ENCODE assay signal across 8 cellular contexts in genomic region chr11:45917623-45918330, GRCh38. TPM values are rescaled to one million over a fixed set of nuclear protein-coding genes. Genes with fewer than 3 reads are reported as not detected.
A peak's percentile ranks its signal among the peaks of the same experiment; 100 is the strongest.
DNase-seq lines count a peak whose midpoint lies in the region; ATAC-seq, FAIRE-seq and TF ChIP-seq lines count a peak whose summit lies in the region.

TSS of gene PEX16 (minus strand) at chr11:45917877. CDS start at chr11:45917811, 66 bp downstream.

- WGBS in HepG2 (ENCODE audit: low lambda C conversion rate): under 1% methylated on average over 21 of the region's 45 CpGs

- TF ChIP-seq RAD21 in HepG2 (CRISPR knock-in tag; IDR thresholded peaks at IDR 0.05): peak; percentile 44

- H3K27ac ChIP-seq in C4-2B (peak within 1 kb of the TSS; percentile 90), HepG2 (ENCODE audit: extremely low read length, insufficient read depth, low read length) (peak within 1 kb of the TSS; percentile 88)

- peaks cover 0 to 1% of the 10 kb centered on the region in 2 experiments; a peak in 1 of 5 replicates for H3K27me3 ChIP-seq in HepG2 (ENCODE audit: control insufficient read depth in 1 of 2, insufficient read depth in 2 of 2, low read length in 2 of 2)

- H3K4me2 ChIP-seq in HepG2 (ENCODE audit: low read depth, low read length): peak within 1 kb of the TSS; percentile 91

- intact Hi-C loops in HepG2 (cut with micrococcal nuclease; ENCODE audit: unreplicated experiment): loop anchor here (1.0 kb wide), 1 partner anchor 30 kb away; no protein-coding TSS in a partner anchor

- ATAC-seq in GM19395 (IDR thresholded peaks at IDR 0.05; ENCODE audit: unreplicated experiment): peak; percentile 88
- peak; percentile 78 for ATAC-seq in HG03565 (IDR thresholded peaks at IDR 0.05; ENCODE audit: unreplicated experiment)
- ATAC-seq in HepG2: peak; percentile 75

- H3K9me3 ChIP-seq in HepG2 (ENCODE audit: low read length): no peaks in the 10 kb centered on the region

- peak within 1 kb of the TSS; percentile 82 to 94 (median 90) for H3K4me3 ChIP-seq in HepG2 (replicated peaks in 1 of 3; ENCODE audit: insufficient read depth in 1 of 3, low read depth in 2 of 3, low read length in 3 of 3)

- POLR2A ChIA-PET in HepG2 (lab: Yijun Ruan, JAX): interaction anchor here (1.0 to 2.0 kb wide), 9 partner anchors 9 to 325 kb away, joined by 3 to 19 read pairs (median 7); partner anchors contain the start of gene CRY2

- TF ChIP-seq EP300 in HepG2 (IDR thresholded peaks at IDR 0.05; ENCODE audit: low read depth in 2 of 2, low read length in 2 of 2): peak in 1 of 2 experiments; percentile 20; a peak in 2 of 4 replicates
- no peak for TF ChIP-seq EP300 in HepG2 (CRISPR knock-in tag; IDR thresholded peaks at IDR 0.05; ENCODE audit: borderline replicate concordance)

- TSS peak; percentile 42 for BruUV-seq in HepG2 (replicated peaks; lab: Mats Ljungman, UMichigan)

- peak within 1 kb of the TSS; percentile 82 for H2AFZ ChIP-seq in HepG2 (ENCODE audit: low read length)

- DNase-seq in NCI-H774 (lab: John Stamatoyannopoulos, UW): peak; percentile 95
- DNase-seq in activated CD4-positive, alpha-beta T cell treated with anti-CD3 and anti-CD28 coated beads, Interleukin-2, amount 50 U/mL, for 4 hours: peak; percentile 91 to 93
- DNase-seq in dermis microvascular lymphatic vessel endothelial cell (ENCODE audit: low read depth in 2 of 2): peak; percentile 90 to 98
- peak; percentile 95 for DNase-seq in HepG2 (ENCODE audit: low spot score)
- peak; percentile 94 for DNase-seq in stimulated activated CD4-positive, alpha-beta T cell treated with anti-CD3 and anti-CD28 coated beads, Interleukin-4, amount 100 ng/mL, for 1 hour

- TF ChIP-seq CTCF in C4-2B (conservative IDR thresholded peaks at IDR 0.05): no peak
- no peak for TF ChIP-seq CTCF in HepG2 (CRISPR knock-in tag; IDR thresholded peaks at IDR 0.05)

- H3K79me2 ChIP-seq in HepG2 (ENCODE audit: insufficient read depth, low read length): peaks cover 12% of the 10 kb centered on the region

- H3K36me3 ChIP-seq in HepG2 (replicated peaks in 1 of 2; ENCODE audit: control insufficient read depth in 1 of 2, insufficient read depth in 2 of 2, low read length in 2 of 2): peaks cover 8 to 23% of the 10 kb centered on the region in 2 experiments; a peak in 3 of 5 replicates

- FAIRE-seq in HepG2 (lab: Jason Lieb, UNC): peak; percentile 70

- H4K20me1 ChIP-seq in HepG2 (ENCODE audit: insufficient read depth, low read length): no peaks in the 10 kb centered on the region

- CTCF ChIA-PET in HepG2 (lab: Yijun Ruan, JAX; ENCODE audit: low intra/inter-chr PET ratio, low total read pairs): no interaction called here

- in situ Hi-C loops in HepG2 (cut with HindIII; ENCODE audit: extremely low pct_ligation_motif_present, low pct_unique_long_range_greater_than_20kb): no loop called here

- peak within 1 kb of the TSS; percentile 73 for H3K9ac ChIP-seq in HepG2 (ENCODE audit: insufficient read depth, low read depth, low read length)

- peaks cover 41% of the 10 kb centered on the region for H3K4me1 ChIP-seq in HepG2 (ENCODE audit: insufficient read depth, low read length)

- peak; percentile 77 to 81 for TF ChIP-seq POLR2A in HepG2 (IDR thresholded peaks at IDR 0.05; ENCODE audit: insufficient read depth in 1 of 2, low read depth in 2 of 2, low read length in 2 of 2)

TF ChIP-seq in HepG2, 621 proteins besides CTCF, POLR2A, EP300 and RAD21 (continues in another document):
- peak; percentile 64; the same call in 1 of the 2 replicates for TF ChIP-seq ZBTB40 (IDR thresholded peaks at IDR 0.05)
- TF ChIP-seq ZBTB40 (CRISPR knock-in tag; IDR thresholded peaks at IDR 0.05): peak; percentile 82
- no peak for TF ChIP-seq FOXP1 (IDR thresholded peaks at IDR 0.05)
- TF ChIP-seq FOXP1 (CRISPR knock-in tag; IDR thresholded peaks at IDR 0.05): no peak
- no peak for TF ChIP-seq ZNF251 (CRISPR knock-in tag; IDR thresholded peaks at IDR 0.05)

RNA-seq across cellular contexts. Expression of gene PEX16, which starts in this region (rescaled TPM):
- total RNA-seq in dermis microvascular lymphatic vessel endothelial cell: 30.8 and 31.4 TPM in 2 replicates
- 18.6 and 21.8 TPM in 2 replicates for total RNA-seq in HepG2 (2016; rRNA removed; fragmentation: Illumina TruSeq; extraction: Trizol)
- total RNA-seq in HepG2 (2016; cell fraction: cytosol; rRNA removed; fragmentation: Illumina TruSeq; extraction: Trizol; ENCODE audit: low read depth): 11.4 and 13.9 TPM in 2 replicates
- total RNA-seq in HepG2 (2016; cell fraction: insoluble cytoplasmic fraction; rRNA removed; fragmentation: Illumina TruSeq; extraction: Trizol): 14.6 and 24.3 TPM in 2 replicates
- total RNA-seq in HepG2 (2016; cell fraction: membrane; rRNA removed; fragmentation: Illumina TruSeq; extraction: Trizol): 18.4 and 20.4 TPM in 2 replicates
- total RNA-seq in HepG2 (2016; cell fraction: nucleus; rRNA removed; fragmentation: Illumina TruSeq; extraction: Trizol): 20.1 and 24.1 TPM in 2 replicates
- polyA plus RNA-seq in HepG2 (2011; rRNA removed): 12.5 and 16.8 TPM in 2 replicates
- polyA plus RNA-seq in HepG2 (2011; cell fraction: cytosol; rRNA removed): 13.7 and 17.1 TPM in 2 replicates
- polyA plus RNA-seq in HepG2 (2011; cell fraction: nucleus; rRNA removed): 47.3 and 52.6 TPM in 2 replicates
- 10.4 and 13.1 TPM in 2 replicates for polyA plus RNA-seq in HepG2 (2012)
- 9.0 and 11.2 TPM in 2 replicates for polyA plus RNA-seq in HepG2 (2016; cell fraction: cytosol; fragmentation: Illumina TruSeq; extraction: Trizol; ENCODE audit: low read depth)
- 13.3 and 13.5 TPM in 2 replicates for polyA plus RNA-seq in HepG2 (2016; cell fraction: insoluble cytoplasmic fraction; fragmentation: Illumina TruSeq; extraction: Trizol; ENCODE audit: low read depth)
- 10.8 and 13.0 TPM in 2 replicates for polyA plus RNA-seq in HepG2 (2016; cell fraction: membrane; fragmentation: Illumina TruSeq; extraction: Trizol; ENCODE audit: low read depth)
- 34.9 and 44.4 TPM in 2 replicates for polyA plus RNA-seq in HepG2 (2016; cell fraction: nucleus; fragmentation: Illumina TruSeq; extraction: Trizol; ENCODE audit: insufficient read depth, low read depth)
- polyA minus RNA-seq in HepG2 (2011; rRNA and poly(A)+ RNA removed; ENCODE audit: low replicate concordance): 19.0 and 26.5 TPM in 2 replicates
- polyA minus RNA-seq in HepG2 (2011; cell fraction: cytosol; rRNA and poly(A)+ RNA removed): 7.1 and 8.4 TPM in 2 replicates
- 19.3 and 22.0 TPM in 2 replicates for polyA minus RNA-seq in HepG2 (2011; cell fraction: nucleus; rRNA and poly(A)+ RNA removed)

Comparison
In these comparisons a context has a peak if more than half of its experiments do, and no peak if none do; other contexts are left out.
1. Peak in every context shown above with its lines: DNase-seq, ATAC-seq, H3K4me3 ChIP-seq and H3K27ac ChIP-seq.